In the genomic region with DNA sequence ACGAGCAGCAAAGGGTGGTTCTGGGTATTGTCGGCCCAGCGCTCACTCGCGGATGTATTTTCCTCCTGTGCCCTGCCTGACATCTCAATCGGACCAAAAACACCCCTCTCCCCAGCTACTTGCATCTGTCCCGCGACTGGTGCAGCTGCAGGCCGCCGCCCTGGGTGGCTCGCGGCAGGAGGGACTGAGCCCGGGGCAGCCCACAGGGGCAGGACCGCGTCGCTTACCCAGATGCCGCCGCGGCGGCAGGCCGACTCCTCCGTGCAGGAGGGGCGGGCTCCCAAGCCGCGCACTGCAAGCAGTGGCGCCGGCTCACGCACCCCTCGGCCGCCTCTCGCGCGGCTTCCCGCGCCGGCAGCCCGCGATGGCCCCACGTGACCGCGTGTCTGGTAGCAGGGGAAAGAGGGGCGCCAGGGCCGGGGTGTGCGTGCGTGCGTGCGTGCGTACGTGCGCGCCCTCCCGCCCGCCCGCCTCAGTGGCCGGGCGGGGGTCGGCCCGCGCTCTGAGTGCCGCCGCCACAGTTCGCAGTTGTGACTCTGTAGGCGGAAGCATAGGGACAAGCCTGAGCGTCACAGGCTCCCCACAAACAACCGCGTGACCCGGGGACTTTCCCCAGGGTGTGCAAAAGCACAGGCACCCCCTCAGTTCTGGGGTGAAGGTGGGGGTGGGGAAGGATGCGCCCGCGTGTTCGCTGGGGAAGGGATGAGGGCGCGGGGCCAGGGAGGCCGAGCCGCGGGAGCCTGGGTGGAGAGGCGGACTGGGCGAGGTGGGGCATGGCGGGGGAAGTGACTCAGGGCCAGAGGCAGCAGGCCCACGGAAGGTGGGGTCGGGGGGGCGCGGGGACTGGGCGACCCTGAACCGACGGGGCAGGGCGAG, we compare ENCODE assay signal across 8 cellular contexts. TPM values are rescaled to one million over a fixed set of nuclear protein-coding genes. Genes with fewer than 3 reads are reported as not detected.
DNase-seq lines count a peak whose midpoint lies in the region; ATAC-seq and TF ChIP-seq lines count a peak whose summit lies in the region.

A gene with protein sequence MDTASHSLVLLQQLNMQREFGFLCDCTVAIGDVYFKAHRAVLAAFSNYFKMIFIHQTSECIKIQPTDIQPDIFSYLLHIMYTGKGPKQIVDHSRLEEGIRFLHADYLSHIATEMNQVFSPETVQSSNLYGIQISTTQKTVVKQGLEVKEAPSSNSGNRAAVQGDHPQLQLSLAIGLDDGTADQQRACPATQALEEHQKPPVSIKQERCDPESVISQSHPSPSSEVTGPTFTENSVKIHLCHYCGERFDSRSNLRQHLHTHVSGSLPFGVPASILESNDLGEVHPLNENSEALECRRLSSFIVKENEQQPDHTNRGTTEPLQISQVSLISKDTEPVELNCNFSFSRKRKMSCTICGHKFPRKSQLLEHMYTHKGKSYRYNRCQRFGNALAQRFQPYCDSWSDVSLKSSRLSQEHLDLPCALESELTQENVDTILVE (minus strand): TSS at position 405 of the 876 bp plus-strand sequence. CDS start 13,305 bp downstream, outside the sequence.

- H3K27ac ChIP-seq in WERI-Rb-1 = peak within 1 kb of the TSS; percentile 99
- H3K27ac ChIP-seq in breast epithelium = peak within 1 kb of the TSS; percentile 98 to 99
- peak within 1 kb of the TSS; percentile 100 for H3K27ac ChIP-seq in smooth muscle cell (ENCODE audit: low read depth)

- H3K4me1 ChIP-seq in breast epithelium (peaks cover 0 to 22% of the 10 kb centered on the region in 2 donors), smooth muscle cell (ENCODE audit: low read depth) (peaks cover 40% of the 10 kb centered on the region)

- H3F3A ChIP-seq in smooth muscle cell (ENCODE audit: low read depth) = peaks cover 19% of the 10 kb centered on the region

- in situ Hi-C loops in ACHN (cut with HindIII; ENCODE audit: low pct_ligation_motif_present, low pct_unique_long_range_greater_than_20kb, low sequenced_read_pairs) = no loop called here

- peak; percentile 59 for ATAC-seq in GM18870 (IDR thresholded peaks at IDR 0.05; ENCODE audit: unreplicated experiment)
- peak; percentile 54 for ATAC-seq in HG03108 (IDR thresholded peaks at IDR 0.05; ENCODE audit: unreplicated experiment)

- 2% methylated on average over 57 of the region's 87 CpGs for WGBS in smooth muscle cell (ENCODE audit: low lambda C conversion rate)

- TF ChIP-seq CTCF in WERI-Rb-1 (IDR thresholded peaks at IDR 0.05; ENCODE audit: low read depth, low read length) = no peak
- TF ChIP-seq CTCF in breast epithelium (IDR thresholded peaks at IDR 0.05) = no peak
- no peak for TF ChIP-seq CTCF in smooth muscle cell (IDR thresholded peaks at IDR 0.05; ENCODE audit: borderline replicate concordance, insufficient read depth, poor library complexity, severe bottlenecking)

- H4K20me1 ChIP-seq in smooth muscle cell (ENCODE audit: low read depth) = peaks cover 35% of the 10 kb centered on the region

- no peaks in the 10 kb centered on the region for H3K27me3 ChIP-seq in WERI-Rb-1 (ENCODE audit: insufficient read depth, low read depth, severe bottlenecking)
- H3K27me3 ChIP-seq in breast epithelium = no peaks in the 10 kb centered on the region
- H3K27me3 ChIP-seq in smooth muscle cell (ENCODE audit: low read depth) = no peaks in the 10 kb centered on the region

- peak within 1 kb of the TSS; percentile 85 for H3K4me2 ChIP-seq in smooth muscle cell

- intact Hi-C loops in breast epithelium (cut with DNase I; ENCODE audit: low total_unique reads) = loop anchor here (1.0 kb wide), 1 partner anchor 142 kb away; no protein-coding TSS in a partner anchor

- peaks cover 65% of the 10 kb centered on the region for H3K79me2 ChIP-seq in smooth muscle cell (ENCODE audit: low read depth)

- H3K36me3 ChIP-seq in WERI-Rb-1 (peaks cover 8% of the 10 kb centered on the region), breast epithelium (no peaks in the 10 kb centered on the region), smooth muscle cell (ENCODE audit: low read depth) (no peaks in the 10 kb centered on the region)

- H2AFZ ChIP-seq in smooth muscle cell (ENCODE audit: low read depth) = peak within 1 kb of the TSS; percentile 81

- H3K9ac ChIP-seq in smooth muscle cell (ENCODE audit: low read depth) = peak within 1 kb of the TSS; percentile 99

- TF ChIP-seq POLR2A in breast epithelium (IDR thresholded peaks at IDR 0.05) = peak; percentile 66

- DNase-seq in ACHN (peak; percentile 91), NCI-H2196 treated with DMSO at 0.1 percent for 48 hours (lab: John Stamatoyannopoulos, UW; ENCODE audit: unreplicated experiment) (peak; percentile 90), WERI-Rb-1 (peak; percentile 94), breast epithelium (ENCODE audit: low spot score in 2 of 2) (peak; percentile 85 to 88), iPS-NIHi7 (ENCODE audit: extremely low spot score) (peak; percentile 81), smooth muscle cell (lab: John Stamatoyannopoulos, UW; ENCODE audit: unreplicated experiment) (peak; percentile 93)

- H3K9me3 ChIP-seq in WERI-Rb-1 (ENCODE audit: severe bottlenecking) = no peaks in the 10 kb centered on the region
- no peaks in the 10 kb centered on the region for H3K9me3 ChIP-seq in breast epithelium
- H3K9me3 ChIP-seq in smooth muscle cell (replicated peaks; ENCODE audit: low read depth) = no peaks in the 10 kb centered on the region

- H3K4me3 ChIP-seq in WERI-Rb-1 (ENCODE audit: low read depth, low read length) (peak within 1 kb of the TSS; percentile 89), breast epithelium (peak within 1 kb of the TSS; percentile 69 to 79 (median 73)), smooth muscle cell (peak within 1 kb of the TSS; percentile 95)

RNA-seq across cellular contexts. Expression of the gene that starts here (rescaled TPM):
- 10 to 100 TPM; 12.3 to 15.7 (median 14.4) TPM for total RNA-seq in breast epithelium
- total RNA-seq in smooth muscle cell = 8.9 and 12.5 TPM in 2 replicates
- polyA plus RNA-seq in smooth muscle cell = 6.9 and 13.3 TPM in 2 replicates

Comparison
In these comparisons a context has a peak if more than half of its experiments do, and no peak if none do; other contexts are left out.
1. Peak in every context shown above with its lines: DNase-seq, ATAC-seq, H3K4me3 ChIP-seq and H3K27ac ChIP-seq.